ENCODE assay signal across 8 cellular contexts in genomic region chr11:127270848-127271247, GRCh38.
"Had no signal": no experiment of that assay in that cellular context is flagged by ENCODE, and none has a peak within 500 bp of the region (broad histone marks: within the 10 kb centered on the region; RNA-seq: fewer than 3 reads in every experiment).

No MANE protein-coding gene starts in this region.

- ATAC-seq: GM23338, HCT116 had no signal

- DNase-seq: GM23248, GOT3, H7, H9, HCEC 1CT, HFFc6 had no signal
